In genomic region chr1:1308756-1309524, GRCh38 we compare ENCODE assay signal across 8 cellular contexts. TPM values are rescaled to one million over a fixed set of nuclear protein-coding genes. Genes with fewer than 3 reads are reported as not detected.
A peak's percentile ranks its signal among the peaks of the same experiment; 100 is the strongest.
DNase-seq lines count a peak whose midpoint lies in the region; ATAC-seq, FAIRE-seq and TF ChIP-seq lines count a peak whose summit lies in the region.

No MANE protein-coding gene starts in this region.

- no peaks in the 10 kb centered on the region for H3K27me3 ChIP-seq in HCT116 (ENCODE audit: insufficient read depth, low read length)

- RAD21 ChIA-PET in HCT116 (lab: Charles Lee; ENCODE audit: low non-redundant PET in 1 of 2, low total read pairs in 2 of 2, uncharacterized antibody in 2 of 2, unreplicated experiment in 2 of 2), result no interaction called here

- TF ChIP-seq POLR2A in HCT116 (IDR thresholded peaks at IDR 0.05; ENCODE audit: borderline replicate concordance, extremely low read depth, insufficient read depth, insufficient read length), result no peak

- H3K4me2 ChIP-seq in HCT116 (ENCODE audit: low read length), result peak overlapping the region; percentile 98

- H3K27me3 Mint-ChIP-seq in nephron progenitor cell (ENCODE audit: low read depth, poor library complexity), result peaks cover 6% of the 10 kb centered on the region

- POLR2A ChIA-PET in HCT116 (lab: Charles Lee), result interaction anchor here (1.3 kb wide), 1 partner anchor 10 kb away, joined by 4 read pairs; no protein-coding TSS in a partner anchor

- DNase-seq in EH (ENCODE audit: low read depth) (peak; percentile 35), HCT116 (ENCODE audit: low read depth, low spot score) (no peak), SW480 (ENCODE audit: low spot score) (peak; percentile 27), epithelial cell of prostate (ENCODE audit: low read depth, low spot score) (no peak), nephron progenitor cell (peak; percentile 49), AG08396 (ENCODE audit: low spot score) (no peak), D721Med (ENCODE audit: insufficient read length, low spot score) (no peak)

- peak overlapping the region; percentile 60 to 86 for H3K4me3 ChIP-seq in HCT116 (replicated peaks in 1 of 2; ENCODE audit: low read depth in 1 of 2, low read length in 2 of 2)

- no peaks in the 10 kb centered on the region for H3K9me2 ChIP-seq in HCT116 (ENCODE audit: insufficient read depth)

- peaks cover 3% of the 10 kb centered on the region; the same call in 1 of the 2 replicates for H4K20me1 ChIP-seq in HCT116 (ENCODE audit: insufficient read depth)

- H3K9ac ChIP-seq in HCT116 (ENCODE audit: low read length), result peak overlapping the region; percentile 94

- H3K27ac ChIP-seq in HCT116 (ENCODE audit: low read depth, low read length), result peak overlapping the region; percentile 99
- peak overlapping the region; percentile 87 for H3K27ac ChIP-seq in epithelial cell of prostate

- no peaks in the 10 kb centered on the region for H3K9me3 Mint-ChIP-seq in nephron progenitor cell

- H3K4me1 ChIP-seq in HCT116 (ENCODE audit: control insufficient read depth in 1 of 2, insufficient read depth in 2 of 2, low read length in 2 of 2), result peaks cover 35 to 47% of the 10 kb centered on the region in 2 experiments

- ATAC-seq in HCT116, result no peak
- no peak for ATAC-seq in GM19397 (IDR thresholded peaks at IDR 0.05; ENCODE audit: unreplicated experiment)

- H3K36me3 ChIP-seq in HCT116 (ENCODE audit: control insufficient read depth in 1 of 2, insufficient read depth in 2 of 2, low read length in 2 of 2), result peaks cover 13 to 27% of the 10 kb centered on the region in 2 experiments

- no TSS peak for BruUV-seq in HCT116 (replicated peaks; lab: Mats Ljungman, UMichigan)

- CTCF ChIA-PET in HCT116 (lab: Charles Lee), result interaction anchor here (1.1 kb wide), 1 partner anchor 9 kb away, joined by 3 read pairs; no protein-coding TSS in a partner anchor

- no peak for FAIRE-seq in D721Med (lab: Jason Lieb, UNC)

- intact Hi-C loops in HCT116 (cut with micrococcal nuclease), result loop anchor here (5.0 kb wide), 1 partner anchor 38 kb away; the partner anchor contains the start of gene DVL1

- peaks cover 6% of the 10 kb centered on the region for H3K36me3 Mint-ChIP-seq in nephron progenitor cell (ENCODE audit: low read depth)

- no peaks in the 10 kb centered on the region for H3K9me3 ChIP-seq in HCT116 (ENCODE audit: control insufficient read depth in 1 of 2, insufficient read depth in 1 of 2, low read depth in 1 of 2, low read length in 2 of 2)

- TF ChIP-seq CTCF in HCT116 (IDR thresholded peaks at IDR 0.05 in 2 of 3, conservative IDR thresholded peaks at IDR 0.05 in 1 of 3; ENCODE audit: borderline replicate concordance in 1 of 3, insufficient read depth in 1 of 3, low read depth in 2 of 3, low read length in 2 of 3), result no peak
- no peak for TF ChIP-seq CTCF in nephron progenitor cell (IDR thresholded peaks at IDR 0.05)
- TF ChIP-seq CTCF in D721Med (IDR thresholded peaks at IDR 0.05; ENCODE audit: insufficient read depth, missing control alignments), result no peak

- H3K4me1 Mint-ChIP-seq in nephron progenitor cell, result peaks cover 27% of the 10 kb centered on the region

- no peak overlapping the region for H3K27ac Mint-ChIP-seq in nephron progenitor cell

- no peak for TF ChIP-seq RAD21 in HCT116 (IDR thresholded peaks at IDR 0.05; ENCODE audit: low read depth)

- H3K79me2 ChIP-seq in HCT116 (ENCODE audit: insufficient read depth, low read length), result peaks cover 59% of the 10 kb centered on the region

- no peak overlapping the region for H2AFZ ChIP-seq in HCT116 (ENCODE audit: low read depth, low read length, poor library complexity, severe bottlenecking)

- peak overlapping the region; percentile 79 for H3K4me3 Mint-ChIP-seq in nephron progenitor cell

TF ChIP-seq in HCT116, 20 proteins besides CTCF, POLR2A, EP300 and RAD21:
- peak; percentile 62; the same call in 1 of the 2 replicates for TF ChIP-seq ZFX (IDR thresholded peaks at IDR 0.05)
- TF ChIP-seq EGR1 (IDR thresholded peaks at IDR 0.05; ENCODE audit: low read depth), result no peak

RNA-seq across cellular contexts. Expression of gene PUSL1, which starts 0.5 kb away (rescaled TPM):
- 47.2 TPM for total RNA-seq in HCT116 (2021; ENCODE audit: unreplicated experiment)
- 29.8 and 33.2 TPM in 2 replicates for polyA plus RNA-seq in HCT116 (2012)

RNA-seq across cellular contexts. Expression of gene ACAP3, which starts 1.2 kb away (rescaled TPM):
- total RNA-seq in HCT116 (2021; ENCODE audit: unreplicated experiment), result 38.8 TPM
- 28.8 and 32.5 TPM in 2 replicates for polyA plus RNA-seq in HCT116 (2012)

RNA-seq across cellular contexts. Expression of gene INTS11, which starts 15.5 kb away (rescaled TPM):
- 161 TPM for total RNA-seq in HCT116 (2021; ENCODE audit: unreplicated experiment)
- polyA plus RNA-seq in HCT116 (2012), result 161 and 165 TPM in 2 replicates

RNA-seq across cellular contexts. Expression of gene CPTP, which starts 15.7 kb away (rescaled TPM):
- 16.3 TPM for total RNA-seq in HCT116 (2021; ENCODE audit: unreplicated experiment)
- 11.2 and 13.9 TPM in 2 replicates for polyA plus RNA-seq in HCT116 (2012)

RNA-seq across cellular contexts. Expression of gene TAS1R3, which starts 22.1 kb away (rescaled TPM):
- 0.07 TPM for total RNA-seq in HCT116 (2021; ENCODE audit: unreplicated experiment)
- 0.33 and 0.37 TPM in 2 replicates for polyA plus RNA-seq in HCT116 (2012)

Comparison
In these comparisons a context has a peak if more than half of its experiments do, and no peak if none do; other contexts are left out.
1. DNase-seq: peak in EH (single experiment), SW480 (single experiment) and nephron progenitor cell (single experiment); none in HCT116 (single experiment), epithelial cell of prostate (single experiment), AG08396 (single experiment) and D721Med (single experiment).